Comparison of ENCODE assay signal across 8 cellular contexts in the genomic region with DNA sequence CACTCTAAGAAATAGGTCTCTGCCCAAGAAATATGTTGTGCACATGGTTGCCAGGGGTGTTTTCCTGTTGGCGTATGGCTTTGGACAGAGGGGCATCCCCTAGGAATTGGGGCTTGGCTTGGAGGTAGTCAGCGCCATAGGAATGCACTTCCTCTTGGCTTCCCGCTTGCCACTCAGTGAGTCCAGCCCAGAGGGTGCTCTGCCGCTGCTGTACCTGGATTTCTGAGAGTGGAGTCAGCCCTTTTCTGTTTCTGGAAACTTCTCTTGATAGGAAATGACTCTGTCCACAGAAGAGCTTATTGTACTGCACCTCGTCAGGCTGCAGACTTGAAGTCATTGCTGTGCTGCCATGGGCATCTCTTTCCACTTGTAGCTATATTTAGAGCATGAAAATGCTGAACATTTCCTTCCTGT.
DNase-seq lines count a peak whose midpoint lies in the region; ATAC-seq, FAIRE-seq and TF ChIP-seq lines count a peak whose summit lies in the region.

No MANE protein-coding gene starts in this region.

- TF ChIP-seq CTCF in neutrophil (IDR thresholded peaks at IDR 0.05) = no peak

- peak overlapping the region; percentile 49 to 54 for H3K4me3 ChIP-seq in neutrophil (ENCODE audit: low read depth in 1 of 2, low read length in 1 of 2)

- no peak for DNase-seq in GM12891 (ENCODE audit: insufficient read length, low spot score)
- peak; percentile 78 for DNase-seq in RPMI7951 (ENCODE audit: low read depth)
- DNase-seq in amniotic stem cell (lab: John Stamatoyannopoulos, UW) = no peak
- DNase-seq in cerebellum (ENCODE audit: low spot score) = no peak
- no peak for DNase-seq in activated CD8-positive, alpha-beta memory T cell treated with anti-CD3 and anti-CD28 coated beads, Interleukin-2, amount 50 U/mL, for 4 hours
- no peak for DNase-seq in NCI-H526 treated with DMSO at 0.1 percent for 48 hours (lab: John Stamatoyannopoulos, UW)

- no peak for FAIRE-seq in GM12891 (lab: Jason Lieb, UNC)

- TF ChIP-seq POLR2A in GM12891 (IDR thresholded peaks at IDR 0.05; ENCODE audit: low read depth, low read length) = no peak

- H3K27me3 ChIP-seq in neutrophil = no peaks in the 10 kb centered on the region

- ATAC-seq in esophagus mucosa = peak; percentile 93

- no peaks in the 10 kb centered on the region for H3K36me3 ChIP-seq in neutrophil

- no peaks in the 10 kb centered on the region for H3K9me3 ChIP-seq in neutrophil

- H3K27ac ChIP-seq in neutrophil = peak overlapping the region; percentile 68

- peaks cover 20 to 23% of the 10 kb centered on the region in 2 experiments for H3K4me1 ChIP-seq in neutrophil (ENCODE audit: control insufficient read depth in 1 of 2, insufficient read depth in 1 of 2, low read depth in 1 of 2, low read length in 1 of 2)

TF ChIP-seq in GM12891, 5 proteins besides CTCF, POLR2A, EP300 and RAD21:
- TF ChIP-seq TAF1 (IDR thresholded peaks at IDR 0.05; ENCODE audit: low read depth, low read length) = no peak
- TF ChIP-seq SPI1 (IDR thresholded peaks at IDR 0.05; ENCODE audit: low read depth, low read length) = peak; percentile 58
- no peak for TF ChIP-seq POLR2AphosphoS5 (IDR thresholded peaks at IDR 0.05; ENCODE audit: low read depth, low read length)
- TF ChIP-seq POU2F2 (IDR thresholded peaks at IDR 0.05; ENCODE audit: low read depth, low read length) = no peak
- TF ChIP-seq PAX5 (IDR thresholded peaks at IDR 0.05; ENCODE audit: insufficient read depth, low read length, severe bottlenecking) = no peak
